ENCODE assay signal across 20 cellular contexts in the genomic region with DNA sequence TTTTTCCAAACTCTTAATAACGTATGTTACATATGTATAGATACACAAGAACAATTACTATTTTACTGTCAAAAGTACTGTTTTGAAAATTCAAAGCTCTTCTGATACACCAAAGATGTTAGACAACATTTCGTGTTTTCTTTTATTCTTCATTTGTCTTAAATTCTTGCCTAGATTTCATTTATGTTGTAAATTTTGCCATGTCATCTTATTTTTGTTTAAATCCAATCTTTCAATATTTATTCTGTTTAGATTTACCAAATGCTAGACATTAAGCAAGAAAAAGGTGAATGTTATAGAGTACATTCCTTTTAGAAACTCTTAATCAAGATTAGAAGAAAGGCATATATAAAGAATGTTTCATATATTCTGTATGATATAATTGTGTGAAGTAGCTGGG.
DNase-seq lines count a peak whose midpoint lies in the region; ATAC-seq, FAIRE-seq and TF ChIP-seq lines count a peak whose summit lies in the region.
"Had no signal": no experiment of that assay in that cellular context is flagged by ENCODE, and none has a peak within 500 bp of the region (broad histone marks: within the 10 kb centered on the region; RNA-seq: fewer than 3 reads in every experiment).

No MANE protein-coding gene starts in this region.

- in situ Hi-C loops in IMR-90 (cut with MboI; ENCODE audit: low sequenced_read_pairs) = no loop called here

- TF ChIP-seq EP300 in A549 (IDR thresholded peaks at IDR 0.05) = no peak

- no peak overlapping the region for H4K91ac ChIP-seq in IMR-90 (ENCODE audit: insufficient read depth, low read depth, low read length)

- H4K20me1 ChIP-seq in IMR-90 (ENCODE audit: insufficient read depth, low read length) = no peaks in the 10 kb centered on the region
- H4K20me1 ChIP-seq: BLaER1 treated with 17β-estradiol and CSF1 and Interleukin-3, amounts not matched to agents 10 nM and 100 nM had no signal

- H3K4me1 ChIP-seq in A549 (no peaks in the 10 kb centered on the region), IMR-90 (ENCODE audit: control insufficient read depth, insufficient read depth, low read length) (no peaks in the 10 kb centered on the region)
- H3K4me1 ChIP-seq: BE2C; BLaER1 treated with 17β-estradiol and CSF1 and Interleukin-3, amounts not matched to agents 10 nM and 100 nM; HAP-1 had no signal

- dilution Hi-C loops in IMR-90 (cut with HindIII; ENCODE audit: low sequenced_read_pairs, unreplicated experiment) = no loop called here

- H3K9ac ChIP-seq in IMR-90 (ENCODE audit: low read depth, low read length) = no peak overlapping the region
- H3K9ac ChIP-seq: BLaER1 treated with 17β-estradiol and CSF1 and Interleukin-3, amounts not matched to agents 10 nM and 100 nM had no signal

- no peak overlapping the region for H3K18ac ChIP-seq in IMR-90 (ENCODE audit: low read depth, low read length)

- WGBS in A549 (ENCODE audit: missing lambda C conversion rate) = 64% methylated on average over 2 of the region's 2 CpGs
- WGBS in IMR-90 (ENCODE audit: extremely low coverage in 2 of 2, insufficient read length in 1 of 2), 2 experiments = no CpG with 5 or more reads among the region's 2 CpGs

- H3K9me1 ChIP-seq in IMR-90 (ENCODE audit: insufficient read depth, low read length) = no peaks in the 10 kb centered on the region

- no peak for ATAC-seq in A549
- no peak for ATAC-seq in IMR-90 (ENCODE audit: low read depth)
- ATAC-seq in GM21529 (IDR thresholded peaks at IDR 0.05; ENCODE audit: unreplicated experiment) = no peak
- ATAC-seq in GM18505 (IDR thresholded peaks at IDR 0.05; ENCODE audit: unreplicated experiment) = no peak
- ATAC-seq: GM23338 had no signal

- H3K4me3 ChIP-seq in A549 (no peak overlapping the region), IMR-90 (ENCODE audit: insufficient read depth, low read depth, low read length) (no peak overlapping the region)
- H3K4me3 ChIP-seq: BLaER1 treated with 17β-estradiol and CSF1 and Interleukin-3, amounts not matched to agents 10 nM and 100 nM; GM23338; HAP-1 had no signal

- no peaks in the 10 kb centered on the region for H3K79me1 ChIP-seq in IMR-90 (ENCODE audit: low read depth in 1 of 2, low read length in 2 of 2)

- no peak overlapping the region for H2BK5ac ChIP-seq in IMR-90 (ENCODE audit: low read depth, low read length, poor library complexity, severe bottlenecking)

- H4K8ac ChIP-seq in IMR-90 (ENCODE audit: low read depth in 2 of 2, low read length in 2 of 2) = no peak overlapping the region

- FAIRE-seq in A549 (lab: Jason Lieb, UNC) (no peak), TTC549 (lab: Jason Lieb, UNC) (peak; percentile 75)
- FAIRE-seq: GM12892, GM19239, H54 had no signal

- no peak overlapping the region for H3K14ac ChIP-seq in IMR-90 (replicated peaks; ENCODE audit: low read depth, low read length)

- no peaks in the 10 kb centered on the region for H3K27me3 ChIP-seq in IMR-90 (ENCODE audit: control insufficient read depth, insufficient read depth, low read length)
- H3K27me3 ChIP-seq: BE2C; BLaER1 treated with 17β-estradiol and CSF1 and Interleukin-3, amounts not matched to agents 10 nM and 100 nM had no signal

- no peak for TF ChIP-seq RAD21 in A549 (conservative IDR thresholded peaks at IDR 0.05 in 1 of 2, IDR thresholded peaks at IDR 0.05 in 1 of 2)
- TF ChIP-seq RAD21 in IMR-90 (IDR thresholded peaks at IDR 0.05; ENCODE audit: low read length) = no peak

- POLR2A ChIA-PET in A549 (lab: Yijun Ruan, JAX) = no interaction called here
- POLR2A ChIA-PET in IMR-90 (lab: Charles Lee; ENCODE audit: unreplicated experiment) = no interaction called here

- TF ChIP-seq CTCF in A549 (IDR thresholded peaks at IDR 0.05) = no peak
- TF ChIP-seq CTCF in IMR-90 (conservative IDR thresholded peaks at IDR 0.05; ENCODE audit: low read depth, low read length) = no peak

- no peak overlapping the region for H2BK15ac ChIP-seq in IMR-90 (ENCODE audit: low read depth, low read length)

- no peak overlapping the region for H4K5ac ChIP-seq in IMR-90 (ENCODE audit: low read depth, low read length)

- H3K4ac ChIP-seq in IMR-90 (ENCODE audit: low read depth, low read length) = no peak overlapping the region

- H3K4me2 ChIP-seq in A549 (no peak overlapping the region), IMR-90 (ENCODE audit: low read depth, low read length) (no peak overlapping the region)
- H3K4me2 ChIP-seq: BLaER1 treated with 17β-estradiol and CSF1 and Interleukin-3, amounts not matched to agents 10 nM and 100 nM; GM23338 had no signal

- CTCF ChIA-PET in A549 (lab: Yijun Ruan, JAX) = no interaction called here
- CTCF ChIA-PET in IMR-90 (lab: Yijun Ruan, JAX) = no interaction called here

- no peak overlapping the region for H2AK5ac ChIP-seq in IMR-90 (ENCODE audit: low read depth, low read length)

- TF ChIP-seq POLR2A in A549 (IDR thresholded peaks at IDR 0.05; ENCODE audit: low read length) (no peak), IMR-90 (IDR thresholded peaks at IDR 0.05; ENCODE audit: low read depth, low read length) (no peak), GM18505 (IDR thresholded peaks at IDR 0.05; ENCODE audit: borderline replicate concordance, extremely low read depth, insufficient read depth, insufficient read length) (no peak)

- H3K23ac ChIP-seq in IMR-90 (ENCODE audit: low read depth, low read length) = no peak overlapping the region

- no peak overlapping the region for H2BK120ac ChIP-seq in IMR-90 (ENCODE audit: low read depth, low read length)

- H3K36me3 ChIP-seq in IMR-90 (ENCODE audit: control insufficient read depth, insufficient read depth, low read length) = no peaks in the 10 kb centered on the region
- H3K36me3 ChIP-seq: BE2C; BLaER1 treated with 17β-estradiol and CSF1 and Interleukin-3, amounts not matched to agents 10 nM and 100 nM; HAP-1 had no signal

- H2BK20ac ChIP-seq in IMR-90 (ENCODE audit: low read depth, low read length) = no peak overlapping the region

- H3K56ac ChIP-seq in IMR-90 (ENCODE audit: extremely low read depth, insufficient read depth, low read length) = no peak overlapping the region

- H3K9me3 ChIP-seq in A549 (no peaks in the 10 kb centered on the region), IMR-90 (ENCODE audit: control insufficient read depth, insufficient read depth, low read length) (no peaks in the 10 kb centered on the region)
- H3K9me3 ChIP-seq: BE2C; BLaER1 treated with 17β-estradiol and CSF1 and Interleukin-3, amounts not matched to agents 10 nM and 100 nM; HAP-1 had no signal

- H2AK9ac ChIP-seq in IMR-90 (replicated peaks; ENCODE audit: low read depth, low read length, poor library complexity) = no peak overlapping the region

- H3K27ac ChIP-seq in A549 (no peak overlapping the region), IMR-90 (ENCODE audit: insufficient read depth, low read length) (no peak overlapping the region)
- H3K27ac ChIP-seq: BLaER1 treated with 17β-estradiol and CSF1 and Interleukin-3, amounts not matched to agents 10 nM and 100 nM had no signal

- no TSS peak for BruUV-seq in IMR-90 (replicated peaks; lab: Mats Ljungman, UMichigan)

- intact Hi-C loops in IMR-90 (cut with micrococcal nuclease) = no loop called here

- H2AFZ ChIP-seq in IMR-90 (replicated peaks; ENCODE audit: low read length, poor library complexity) = no peak overlapping the region
- H2AFZ ChIP-seq: GM23338 had no signal

- DNase-seq in A549 (ENCODE audit: low read depth in 1 of 2, low spot score in 1 of 2) (no peak), IMR-90 (no peak), GF-D8 (lab: John Stamatoyannopoulos, UW) (no peak)
- DNase-seq: ACHN; AML-193; BE2C; CD4-positive, alpha-beta T cell; CD8-positive, alpha-beta memory T cell; DMS53; DMS79 treated with DMSO at 0.1 percent for 48 hours; HFFc6 had no signal

TF ChIP-seq in A549, 52 proteins besides CTCF, POLR2A, EP300 and RAD21:
- TF ChIP-seq, protein P1, sequence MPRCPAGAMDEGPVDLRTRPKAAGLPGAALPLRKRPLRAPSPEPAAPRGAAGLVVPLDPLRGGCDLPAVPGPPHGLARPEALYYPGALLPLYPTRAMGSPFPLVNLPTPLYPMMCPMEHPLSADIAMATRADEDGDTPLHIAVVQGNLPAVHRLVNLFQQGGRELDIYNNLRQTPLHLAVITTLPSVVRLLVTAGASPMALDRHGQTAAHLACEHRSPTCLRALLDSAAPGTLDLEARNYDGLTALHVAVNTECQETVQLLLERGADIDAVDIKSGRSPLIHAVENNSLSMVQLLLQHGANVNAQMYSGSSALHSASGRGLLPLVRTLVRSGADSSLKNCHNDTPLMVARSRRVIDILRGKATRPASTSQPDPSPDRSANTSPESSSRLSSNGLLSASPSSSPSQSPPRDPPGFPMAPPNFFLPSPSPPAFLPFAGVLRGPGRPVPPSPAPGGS (IDR thresholded peaks at IDR 0.05) = no peak
- peak; percentile 91 for TF ChIP-seq MAFK (IDR thresholded peaks at IDR 0.05; ENCODE audit: partially characterized antibody)

TF ChIP-seq in IMR-90, 13 proteins besides CTCF, POLR2A, EP300 and RAD21 (continues in another document):
- TF ChIP-seq BHLHE40 (IDR thresholded peaks at IDR 0.05; ENCODE audit: low read depth, low read length) (no peak), NFE2L2 (IDR thresholded peaks at IDR 0.05; ENCODE audit: low read depth, low read length) (peak; percentile 33; the same call in 1 of the 2 replicates), FOS (IDR thresholded peaks at IDR 0.05; ENCODE audit: low read depth, low read length) (no peak), MAFK (IDR thresholded peaks at IDR 0.05; ENCODE audit: low read depth, low read length) (peak; percentile 88), SMC3 (IDR thresholded peaks at IDR 0.05; ENCODE audit: low read depth, low read length) (no peak), MXI1 (IDR thresholded peaks at IDR 0.05; ENCODE audit: borderline replicate concordance, low read depth, low read length) (no peak), CEBPB (IDR thresholded peaks at IDR 0.05; ENCODE audit: low read depth, low read length) (no peak), MAZ (IDR thresholded peaks at IDR 0.05; ENCODE audit: borderline replicate concordance, low read depth, low read length) (no peak), RCOR1 (IDR thresholded peaks at IDR 0.05; ENCODE audit: insufficient replicate concordance, low read length) (no peak), RFX5 (IDR thresholded peaks at IDR 0.05; ENCODE audit: low read depth, low read length) (no peak), CHD1 (IDR thresholded peaks at IDR 0.05; ENCODE audit: low read depth, low read length) (no peak)
- TF ChIP-seq, protein P2, sequence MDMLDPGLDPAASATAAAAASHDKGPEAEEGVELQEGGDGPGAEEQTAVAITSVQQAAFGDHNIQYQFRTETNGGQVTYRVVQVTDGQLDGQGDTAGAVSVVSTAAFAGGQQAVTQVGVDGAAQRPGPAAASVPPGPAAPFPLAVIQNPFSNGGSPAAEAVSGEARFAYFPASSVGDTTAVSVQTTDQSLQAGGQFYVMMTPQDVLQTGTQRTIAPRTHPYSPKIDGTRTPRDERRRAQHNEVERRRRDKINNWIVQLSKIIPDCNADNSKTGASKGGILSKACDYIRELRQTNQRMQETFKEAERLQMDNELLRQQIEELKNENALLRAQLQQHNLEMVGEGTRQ (IDR thresholded peaks at IDR 0.05; ENCODE audit: low read depth, low read length) = no peak
